ENCODE assay signal across 21 cellular contexts in genomic region chr2:16006537-16007166, GRCh38.
A peak's percentile ranks its signal among the peaks of the same experiment; 100 is the strongest.
DNase-seq lines count a peak whose midpoint lies in the region; ATAC-seq and TF ChIP-seq lines count a peak whose summit lies in the region.
"Had no signal": no experiment of that assay in that cellular context is flagged by ENCODE, and none has a peak within 500 bp of the region (broad histone marks: within the 10 kb centered on the region; RNA-seq: fewer than 3 reads in every experiment).

No MANE protein-coding gene starts in this region.

- H3K27ac ChIP-seq in adipose tissue (ENCODE audit: low read depth, low read length) (peak overlapping the region; percentile 24), gastrocnemius medialis (no peak overlapping the region)
- H3K27ac ChIP-seq: BLaER1, cardiac muscle cell, parathyroid adenoma, WERI-Rb-1 had no signal

- in situ Hi-C loops in gastrocnemius medialis (cut with MboI; ENCODE audit: low sequenced_read_pairs in 4 of 4), result no loop called here

- H3K4me3 ChIP-seq in gastrocnemius medialis, result no peak overlapping the region
- H3K4me3 ChIP-seq: BLaER1, cardiac muscle cell, HAP-1, heart right ventricle had no signal

- DNase-seq in COLO829 (ENCODE audit: low spot score), result peak; percentile 52
- DNase-seq in islet precursor cell, result peak; percentile 38
- no peak for DNase-seq in gastrocnemius medialis
- DNase-seq in NCI-H146 treated with DMSO at 0.1 percent for 48 hours (lab: John Stamatoyannopoulos, UW; ENCODE audit: unreplicated experiment), result no peak
- no peak for DNase-seq in amniotic stem cell (lab: John Stamatoyannopoulos, UW)
- DNase-seq in middle frontal gyrus (ENCODE audit: extremely low spot score, low spot score), result no peak
- DNase-seq: activated CD4-positive, alpha-beta T cell treated with anti-CD3 and anti-CD28 coated beads, Interleukin-2, amount 10 ng/mL, durations not matched to agents 24 days and 14 days; activated naive CD4-positive, alpha-beta T cell; activated T-cell treated with anti-CD3 and anti-CD28 coated beads, Interleukin-2, amount 50 U/mL, for 4 hours; amygdala; heart right ventricle; NCI-H1092; NCI-H187 treated with DMSO at 0.1 percent for 48 hours; WERI-Rb-1 had no signal

- TF ChIP-seq POLR2A in gastrocnemius medialis (IDR thresholded peaks at IDR 0.05), result no peak

- H3K9me3 ChIP-seq in gastrocnemius medialis, result no peaks in the 10 kb centered on the region
- H3K9me3 ChIP-seq: BLaER1, HAP-1 had no signal

- WGBS in adipose tissue, 3 donors, result 80 to 87% (median 85%) methylated on average over 4 of the region's 4 CpGs

- no peaks in the 10 kb centered on the region for H3K36me3 ChIP-seq in gastrocnemius medialis
- H3K36me3 ChIP-seq: BLaER1, cardiac muscle cell, HAP-1, heart right ventricle, WERI-Rb-1 had no signal

- peak; percentile 24 to 30 for ATAC-seq in gastrocnemius medialis
- ATAC-seq in GM19351 (IDR thresholded peaks at IDR 0.05; ENCODE audit: unreplicated experiment), result no peak
- ATAC-seq: SK-N-SH treated with all-trans-retinoic acid at 6 μM for 48 hours had no signal

- intact Hi-C loops in gastrocnemius medialis (cut with DNase I; ENCODE audit: low total_unique reads), result no loop called here

- no peaks in the 10 kb centered on the region for H3K4me1 ChIP-seq in gastrocnemius medialis
- H3K4me1 ChIP-seq: BLaER1, HAP-1, parathyroid adenoma had no signal

- no peak for TF ChIP-seq CTCF in gastrocnemius medialis (IDR thresholded peaks at IDR 0.05 in 4 of 5, conservative IDR thresholded peaks at IDR 0.05 in 1 of 5)

- peaks cover 2 to 6% (median 2%) of the 10 kb centered on the region in 3 donors for H3K27me3 ChIP-seq in gastrocnemius medialis
- H3K27me3 ChIP-seq: BLaER1, cardiac muscle cell had no signal

Comparison
In these comparisons a context has a peak if more than half of its experiments do, and no peak if none do; other contexts are left out.
1. DNase-seq: peak in COLO829 (single experiment) and islet precursor cell (single experiment); none in gastrocnemius medialis (0 of 2), NCI-H146 treated with DMSO at 0.1 percent for 48 hours (single experiment), amniotic stem cell (single experiment) and middle frontal gyrus (single experiment).